11 cellular contexts compared by ENCODE assay signal in the genomic region with DNA sequence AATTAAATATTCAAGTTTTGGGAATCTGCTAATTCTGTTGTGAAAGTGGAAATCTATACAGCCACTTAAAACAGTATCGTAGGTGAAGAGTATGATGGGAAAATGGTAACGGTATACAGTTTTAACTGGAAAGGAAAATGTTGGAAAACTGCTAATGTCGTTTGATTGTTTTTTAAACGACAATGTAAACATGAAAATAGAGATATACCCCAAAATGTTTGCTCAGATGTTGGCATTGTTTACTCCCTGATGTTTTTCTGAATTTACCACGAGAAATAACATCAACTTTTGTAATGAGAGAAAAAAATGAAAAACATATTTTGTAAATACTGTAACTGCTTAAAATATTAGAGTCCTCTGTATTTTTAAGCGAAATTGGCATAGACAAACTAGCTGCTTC. TPM values are rescaled to one million over a fixed set of nuclear protein-coding genes. Genes with fewer than 3 reads are reported as not detected.
A peak's percentile ranks its signal among the peaks of the same experiment; 100 is the strongest.
DNase-seq lines count a peak whose midpoint lies in the region; ATAC-seq, FAIRE-seq and TF ChIP-seq lines count a peak whose summit lies in the region.
"Had no signal": no experiment of that assay in that cellular context is flagged by ENCODE, and none has a peak within 500 bp of the region (broad histone marks: within the 10 kb centered on the region; RNA-seq: fewer than 3 reads in every experiment).

No MANE protein-coding gene starts in this region.

- H3K36me3 Mint-ChIP-seq in CD4-positive, alpha-beta memory T cell = peaks cover 0 to 44% of the 10 kb centered on the region in 2 donors
- H3K36me3 Mint-ChIP-seq in naive thymus-derived CD8-positive, alpha-beta T cell = peaks cover 0 to 7% (median 0%) of the 10 kb centered on the region in 3 donors

- H3K9me3 ChIP-seq in CD4-positive, alpha-beta memory T cell (ENCODE audit: control insufficient read depth in 1 of 2, low read length in 2 of 2) = no peaks in the 10 kb centered on the region
- H3K9me3 ChIP-seq in HUES64 (ENCODE audit: insufficient read depth, low read depth, low read length) (no peaks in the 10 kb centered on the region), GM12878 (replicated peaks; ENCODE audit: control insufficient read depth, insufficient read depth, low read length) (no peaks in the 10 kb centered on the region)

- H3K27me3 Mint-ChIP-seq in CD4-positive, alpha-beta memory T cell = no peaks in the 10 kb centered on the region
- H3K27me3 Mint-ChIP-seq in naive thymus-derived CD8-positive, alpha-beta T cell = no peaks in the 10 kb centered on the region

- FAIRE-seq in GM12878 (lab: Jason Lieb, UNC) = no peak
- FAIRE-seq: keratinocyte had no signal

- TF ChIP-seq POLR2A in GM12878 (IDR thresholded peaks at IDR 0.05; ENCODE audit: low read depth, low read length) = no peak

- no peak for TF ChIP-seq RAD21 in GM12878 (IDR thresholded peaks at IDR 0.05; ENCODE audit: insufficient read depth, low read depth, low read length)

- no peak for DNase-seq in CD4-positive, alpha-beta memory T cell
- DNase-seq in GM12878 (ENCODE audit: low read depth, low spot score) (no peak), inferior parietal cortex (ENCODE audit: extremely low spot score) (no peak), NCI-H345 (lab: John Stamatoyannopoulos, UW) (no peak), SW 1271 (lab: John Stamatoyannopoulos, UW) (no peak)
- no peak for DNase-seq in naive thymus-derived CD8-positive, alpha-beta T cell
- DNase-seq: activated CD4-positive, alpha-beta T cell treated with anti-CD3 and anti-CD28 coated beads, Interleukin-2, amount 50 U/mL, for 48 hours had no signal

- no peaks in the 10 kb centered on the region for H3K36me3 ChIP-seq in CD4-positive, alpha-beta memory T cell (ENCODE audit: insufficient read depth, low read length)
- H3K36me3 ChIP-seq in HUES64 (ENCODE audit: insufficient read depth, low read length) (peaks cover 16% of the 10 kb centered on the region), GM12878 (ENCODE audit: control insufficient read depth in 2 of 2, insufficient read depth in 2 of 2, low read length in 1 of 2) (no peaks in the 10 kb centered on the region)

- peaks cover 46 to 76% (median 59%) of the 10 kb centered on the region in 4 donors for H3K4me1 Mint-ChIP-seq in CD4-positive, alpha-beta memory T cell
- peaks cover 33 to 74% (median 60%) of the 10 kb centered on the region in 4 donors for H3K4me1 Mint-ChIP-seq in naive thymus-derived CD8-positive, alpha-beta T cell

- H3K9ac ChIP-seq in HUES64 (ENCODE audit: low read depth, low read length) (peak overlapping the region; percentile 27; the same call in 1 of the 2 replicates), GM12878 (ENCODE audit: control insufficient read depth, insufficient read depth, low read length) (peak overlapping the region; percentile 99; the same call in 1 of the 2 replicates)

- no peak overlapping the region for H2AFZ ChIP-seq in GM12878 (ENCODE audit: control insufficient read depth, low read depth, low read length)

- peak overlapping the region in 5 of 7 donors; percentile 10 to 99 (median 68) for H3K27ac Mint-ChIP-seq in CD4-positive, alpha-beta memory T cell
- H3K27ac Mint-ChIP-seq in naive thymus-derived CD8-positive, alpha-beta T cell = peak overlapping the region in 5 of 10 donors; percentile 48 to 99 (median 80)

- no peak for TF ChIP-seq CTCF in GM12878 (IDR thresholded peaks at IDR 0.05 in 2 of 3, conservative IDR thresholded peaks at IDR 0.05 in 1 of 3; ENCODE audit: control insufficient read depth in 2 of 3, extremely low read depth in 1 of 3, insufficient read depth in 1 of 3, low read depth in 3 of 3, low read length in 3 of 3)

- H4K20me1 ChIP-seq in GM12878 (ENCODE audit: control insufficient read depth, insufficient read depth) = peaks cover 16% of the 10 kb centered on the region

- no peak for ATAC-seq in GM12878
- ATAC-seq in naive thymus-derived CD8-positive, alpha-beta T cell = no peak
- no peak for ATAC-seq in GM19351 (IDR thresholded peaks at IDR 0.05; ENCODE audit: unreplicated experiment)
- ATAC-seq: sciatic nerve had no signal

- RAD21 ChIA-PET in GM12878 (lab: Charles Lee; ENCODE audit: unreplicated experiment) = interaction anchor here (1.0 to 4.2 kb wide), 9 partner anchors 9 to 92 kb away, joined by 3 to 31 read pairs (median 5); no protein-coding TSS in a partner anchor

- H3K27ac ChIP-seq in CD4-positive, alpha-beta memory T cell (ENCODE audit: low read depth, low read length) = no peak overlapping the region
- no peak overlapping the region for H3K27ac ChIP-seq in HUES64 (ENCODE audit: low read depth, low read length)
- H3K27ac ChIP-seq in GM12878 (ENCODE audit: control insufficient read depth, insufficient read depth) = no peak overlapping the region

- peak overlapping the region; percentile 76 for H3K4me2 ChIP-seq in GM12878 (ENCODE audit: control insufficient read depth, insufficient read depth)

- SMC1A ChIA-PET in GM12878 (lab: Charles Lee; ENCODE audit: uncharacterized antibody, unreplicated experiment) = interaction anchor here (0.6 to 12.7 kb wide), 11 partner anchors 9 to 46 kb away, joined by 3 to 136 read pairs (median 4); a partner anchor contains a TSS

- peaks cover 81% of the 10 kb centered on the region for H3K79me2 ChIP-seq in GM12878 (ENCODE audit: control insufficient read depth, insufficient read depth, low read length)

- CTCF ChIA-PET in CD4-positive, alpha-beta memory T cell (lab: Charles Lee; ENCODE audit: partially characterized antibody) = interaction anchor here (1.2 to 2.6 kb wide), 4 partner anchors 8 to 45 kb away, joined by 3 to 10 read pairs (median 4); a partner anchor contains a TSS
- CTCF ChIA-PET in GM12878 (lab: Yijun Ruan, JAX) = interaction anchor here (0.9 to 3.4 kb wide), 7 partner anchors 9 to 46 kb away, joined by 3 to 31 read pairs (median 6); a partner anchor contains a TSS

- H3K9me3 Mint-ChIP-seq in CD4-positive, alpha-beta memory T cell = no peaks in the 10 kb centered on the region
- H3K9me3 Mint-ChIP-seq in naive thymus-derived CD8-positive, alpha-beta T cell = no peaks in the 10 kb centered on the region

- in situ Hi-C loops in GM12878 (cut with MboI) = no loop called here

- peak overlapping the region; percentile 69 to 99 (median 87) for H3K4me3 Mint-ChIP-seq in CD4-positive, alpha-beta memory T cell
- H3K4me3 Mint-ChIP-seq in naive thymus-derived CD8-positive, alpha-beta T cell = peak overlapping the region; percentile 34 to 98 (median 68)

- H3K4me3 ChIP-seq in CD4-positive, alpha-beta memory T cell (ENCODE audit: low read length in 2 of 2) = peak overlapping the region in 1 of 2 donors; percentile 18
- peak overlapping the region; percentile 82 for H3K4me3 ChIP-seq in HUES64 (ENCODE audit: low read length)
- H3K4me3 ChIP-seq in GM12878 = peak overlapping the region; percentile 89

- 67% methylated on average over 5 of the region's 6 CpGs for WGBS in HUES64
- WGBS in GM12878 (ENCODE audit: insufficient coverage, insufficient replicate concordance, low lambda C conversion rate, missing lambda C conversion rate) = 18% methylated on average over 6 of the region's 6 CpGs

- no peak for TF ChIP-seq EP300 in GM12878 (IDR thresholded peaks at IDR 0.05; ENCODE audit: borderline replicate concordance in 1 of 2, control insufficient read depth in 1 of 2, low read depth in 2 of 2, low read length in 2 of 2)

- no peaks in the 10 kb centered on the region for H3K27me3 ChIP-seq in CD4-positive, alpha-beta memory T cell (ENCODE audit: insufficient read depth, low read length)
- H3K27me3 ChIP-seq in HUES64 (ENCODE audit: insufficient read depth, low read length) (no peaks in the 10 kb centered on the region), GM12878 (replicated peaks in 1 of 2; ENCODE audit: control insufficient read depth in 2 of 2, insufficient read depth in 2 of 2, low read length in 1 of 2) (no peaks in the 10 kb centered on the region)

- POLR2A ChIA-PET in CD4-positive, alpha-beta memory T cell (lab: Charles Lee; ENCODE audit: partially characterized antibody) = interaction anchor here (0.9 to 5.4 kb wide), 7 partner anchors 12 to 98 kb away, joined by 3 to 149 read pairs (median 15); a partner anchor contains a TSS
- POLR2A ChIA-PET in GM12878 (lab: Charles Lee) = interaction anchor here (0.5 to 7.6 kb wide), 7 partner anchors 9 to 505 kb away, joined by 3 to 61 read pairs (median 7); a partner anchor contains a TSS
- POLR2A ChIA-PET in naive thymus-derived CD8-positive, alpha-beta T cell (lab: Charles Lee) = interaction anchor here (1.7 to 8.6 kb wide), 4 partner anchors 8 to 45 kb away, joined by 5 to 126 read pairs (median 60); a partner anchor contains a TSS

- intact Hi-C loops in CD4-positive, alpha-beta memory T cell (cut with micrococcal nuclease) = no loop called here
- intact Hi-C loops in GM12878 (cut with micrococcal nuclease; ENCODE audit: unreplicated experiment) = no loop called here

- H3K4me1 ChIP-seq in CD4-positive, alpha-beta memory T cell (ENCODE audit: insufficient read depth, low read length) = peaks cover 73% of the 10 kb centered on the region
- H3K4me1 ChIP-seq in HUES64 (ENCODE audit: insufficient read depth, low read length) = peaks cover 34% of the 10 kb centered on the region
- H3K4me1 ChIP-seq in GM12878 (ENCODE audit: control insufficient read depth, insufficient read depth, low read length) = peaks cover 16% of the 10 kb centered on the region

- no TSS peak for BruUV-seq in GM12878 (replicated peaks; lab: Mats Ljungman, UMichigan)

RNA-seq across cellular contexts. Expression of a gene that starts 2.7 kb away (rescaled TPM):
- 100 to 1,000 TPM; 228 to 255 TPM for total RNA-seq in CD4-positive, alpha-beta memory T cell
- polyA plus RNA-seq in CD4-positive, alpha-beta memory T cell = 100 to 1,000 TPM; 377 to 419 TPM
- 432 TPM for polyA plus RNA-seq in HUES64 (2013, experiment 1 of 2)
- 426 TPM for polyA plus RNA-seq in HUES64 (2013, experiment 2 of 2)
- 599 and 630 TPM in 2 replicates for total RNA-seq in GM12878 (2013; cell fraction: nucleolus; rRNA removed)
- total RNA-seq in GM12878 (2014; rRNA removed) (134 and 173 TPM in 2 replicates), GM12878 (2014; rRNA removed; fragmentation: Illumina TruSeq; extraction: Trizol) (394 and 401 TPM in 2 replicates), GM12878 (2021) (180 and 213 TPM in 2 replicates)
- 70.2 TPM for polyA plus RNA-seq in GM12878 (2011; ENCODE audit: low read depth)
- polyA plus RNA-seq in GM12878 (2011; rRNA removed) (230 and 407 TPM in 2 replicates), GM12878 (2014; fragmentation: Illumina TruSeq; extraction: Trizol) (276 and 414 TPM in 2 replicates), GM12878 (2014; fragmentation: Nextera tagmentation; extraction: Ambion mirVana) (100 to 1,000 TPM; 149 to 187 TPM), GM12878 (2014; rRNA removed) (194 and 201 TPM in 2 replicates), GM12878 (2016; fragmentation: Nextera tagmentation; extraction: Ambion mirVana) (100 to 1,000 TPM; 347 to 380 TPM)
- 102 and 125 TPM in 2 replicates for polyA plus RNA-seq in GM12878 (2011; cell fraction: cytosol; rRNA removed)
- 123 and 141 TPM in 2 replicates for polyA plus RNA-seq in GM12878 (2011; cell fraction: nucleus; rRNA removed)
- 146 and 152 TPM in 2 replicates for polyA plus RNA-seq in GM12878 (2012)
- 284 and 298 TPM in 2 replicates for polyA minus RNA-seq in GM12878 (2011; rRNA and poly(A)+ RNA removed)
- 79.1 and 117 TPM in 2 replicates for polyA minus RNA-seq in GM12878 (2011; cell fraction: cytosol; rRNA and poly(A)+ RNA removed)
- 110 and 161 TPM in 2 replicates for polyA minus RNA-seq in GM12878 (2011; cell fraction: nucleus; rRNA and poly(A)+ RNA removed)
- total RNA-seq in naive thymus-derived CD8-positive, alpha-beta T cell = 100 to 1,000 TPM; 259 to 272 TPM
- polyA plus RNA-seq in naive thymus-derived CD8-positive, alpha-beta T cell = 100 to 1,000 TPM; 323 to 351 (median 327) TPM

RNA-seq across cellular contexts. Expression of a gene that starts 45.5 kb away (rescaled TPM):
- total RNA-seq in CD4-positive, alpha-beta memory T cell = 100 to 1,000 TPM; 109 to 112 TPM
- polyA plus RNA-seq in CD4-positive, alpha-beta memory T cell = 100 to 1,000 TPM; 309 to 503 TPM
- polyA plus RNA-seq in HUES64 (2013, experiment 1 of 2) = 142 TPM
- polyA plus RNA-seq in HUES64 (2013, experiment 2 of 2) = 165 TPM
- 42.6 and 50.2 TPM in 2 replicates for total RNA-seq in GM12878 (2013; cell fraction: nucleolus; rRNA removed)
- total RNA-seq in GM12878 (2014; rRNA removed) (49.9 and 55.2 TPM in 2 replicates), GM12878 (2014; rRNA removed; fragmentation: Illumina TruSeq; extraction: Trizol) (57.6 and 58.4 TPM in 2 replicates), GM12878 (2021) (60.5 and 71.1 TPM in 2 replicates)
- polyA plus RNA-seq in GM12878 (2011; ENCODE audit: low read depth) = 70.0 TPM
- polyA plus RNA-seq in GM12878 (2011; rRNA removed) (143 and 198 TPM in 2 replicates), GM12878 (2014; fragmentation: Illumina TruSeq; extraction: Trizol) (105 and 125 TPM in 2 replicates), GM12878 (2014; fragmentation: Nextera tagmentation; extraction: Ambion mirVana) (100 to 1,000 TPM; 100 to 113 TPM), GM12878 (2014; rRNA removed) (51.8 and 67.3 TPM in 2 replicates), GM12878 (2016; fragmentation: Nextera tagmentation; extraction: Ambion mirVana) (100 to 1,000 TPM; 153 to 154 TPM)
- 55.0 and 60.8 TPM in 2 replicates for polyA plus RNA-seq in GM12878 (2011; cell fraction: cytosol; rRNA removed)
- 32.5 and 35.7 TPM in 2 replicates for polyA plus RNA-seq in GM12878 (2011; cell fraction: nucleus; rRNA removed)
- 95.1 and 144 TPM in 2 replicates for polyA plus RNA-seq in GM12878 (2012)
- 35.6 and 57.1 TPM in 2 replicates for polyA minus RNA-seq in GM12878 (2011; rRNA and poly(A)+ RNA removed)
- polyA minus RNA-seq in GM12878 (2011; cell fraction: cytosol; rRNA and poly(A)+ RNA removed) = 26.6 and 28.4 TPM in 2 replicates
- 12.2 and 16.5 TPM in 2 replicates for polyA minus RNA-seq in GM12878 (2011; cell fraction: nucleus; rRNA and poly(A)+ RNA removed)
- 100 to 1,000 TPM; 129 to 150 TPM for total RNA-seq in naive thymus-derived CD8-positive, alpha-beta T cell
- 100 to 1,000 TPM; 359 to 455 (median 406) TPM for polyA plus RNA-seq in naive thymus-derived CD8-positive, alpha-beta T cell
